1 cellular context compared by ENCODE assay signal in genomic region chr6:12528171-12528570, GRCh38.
TF ChIP-seq lines count a peak whose summit lies in the region.

No MANE protein-coding gene starts in this region.

TF ChIP-seq in GM23338, 12 proteins besides CTCF, POLR2A, EP300 and RAD21 (continued from another document):
- TF ChIP-seq ZNF462 (CRISPR knock-in tag; IDR thresholded peaks at IDR 0.05): no peak
TF ChIP-seq in GM23338: peak in this region for 0.
